ENCODE assay signal across 17 cellular contexts in genomic region chr17:78010759-78011158, GRCh38. TPM values are rescaled to one million over a fixed set of nuclear protein-coding genes. Genes with fewer than 3 reads are reported as not detected.
DNase-seq lines count a peak whose midpoint lies in the region; ATAC-seq and TF ChIP-seq lines count a peak whose summit lies in the region.
"Had no signal": no experiment of that assay in that cellular context is flagged by ENCODE, and none has a peak within 500 bp of the region (broad histone marks: within the 10 kb centered on the region; RNA-seq: fewer than 3 reads in every experiment).

No MANE protein-coding gene starts in this region.

- H3K36me3 Mint-ChIP-seq in activated T-cell treated with anti-CD3 and anti-CD28 coated beads, Interleukin-2, amount 50 U/mL, for 4 hours (ENCODE audit: insufficient read depth): peaks cover 11% of the 10 kb centered on the region
- H3K36me3 Mint-ChIP-seq in naive thymus-derived CD8-positive, alpha-beta T cell: peaks cover 0 to 72% (median 11%) of the 10 kb centered on the region in 3 donors

- POLR2A ChIA-PET in naive thymus-derived CD8-positive, alpha-beta T cell (lab: Charles Lee): interaction anchor here (1.6 to 8.0 kb wide), 2 partner anchors 54 to 468 kb away, joined by 3 to 69 read pairs; partner anchors contain the start of gene TNRC6C

- H3K9me3 Mint-ChIP-seq in activated T-cell treated with anti-CD3 and anti-CD28 coated beads, Interleukin-2, amount 50 U/mL, for 4 hours: no peaks in the 10 kb centered on the region
- H3K9me3 Mint-ChIP-seq in naive thymus-derived CD8-positive, alpha-beta T cell: no peaks in the 10 kb centered on the region
- H3K9me3 Mint-ChIP-seq: brain, nephron progenitor cell had no signal

- ATAC-seq in activated T-cell treated with anti-CD3 and anti-CD28 coated beads, Interleukin-2, amount 50 U/mL, for 4 hours: no peak
- ATAC-seq in naive thymus-derived CD8-positive, alpha-beta T cell: peak; percentile 63 to 67
- ATAC-seq: left cardiac atrium had no signal

- peak; percentile 38 for DNase-seq in activated T-cell treated with anti-CD3 and anti-CD28 coated beads, Interleukin-2, amount 50 U/mL, for 1 hour
- DNase-seq in activated T-cell treated with anti-CD3 and anti-CD28 coated beads, Interleukin-2, amount 50 U/mL, for 48 hours: no peak
- peak; percentile 56 to 64 for DNase-seq in Kasumi-1 (lab: John Stamatoyannopoulos, UW)
- peak; percentile 20 for DNase-seq in activated T-cell treated with anti-CD3 and anti-CD28 coated beads, Interleukin-2, amount 50 U/mL, for 4 hours
- DNase-seq in naive thymus-derived CD8-positive, alpha-beta T cell: peak in 7 of 10 donors; percentile 15 to 65 (median 32)
- no peak for DNase-seq in amygdala (lab: John Stamatoyannopoulos, UW)
- no peak for DNase-seq in NK-92 (lab: John Stamatoyannopoulos, UW; ENCODE audit: unreplicated experiment)
- no peak for DNase-seq in foreskin fibroblast
- DNase-seq: ACHN, DND-41, GM23248, left cardiac atrium, NCI-H146, NCI-H82, nephron progenitor cell, tibial artery had no signal

- H3K4me3 Mint-ChIP-seq in activated T-cell treated with anti-CD3 and anti-CD28 coated beads, Interleukin-2, amount 50 U/mL, for 4 hours: no peak overlapping the region
- H3K4me3 Mint-ChIP-seq in naive thymus-derived CD8-positive, alpha-beta T cell: peak overlapping the region in 6 of 10 donors; percentile 14 to 74 (median 54)
- H3K4me3 Mint-ChIP-seq: brain, nephron progenitor cell had no signal

- peaks cover 32% of the 10 kb centered on the region for H3K4me1 Mint-ChIP-seq in activated T-cell treated with anti-CD3 and anti-CD28 coated beads, Interleukin-2, amount 50 U/mL, for 4 hours (ENCODE audit: low read depth)
- H3K4me1 Mint-ChIP-seq in naive thymus-derived CD8-positive, alpha-beta T cell: peaks cover 13 to 48% (median 37%) of the 10 kb centered on the region in 4 donors

- H3K27ac Mint-ChIP-seq in naive thymus-derived CD8-positive, alpha-beta T cell: peak overlapping the region in 7 of 10 donors; percentile 49 to 85 (median 79)
- H3K27ac Mint-ChIP-seq: brain, nephron progenitor cell had no signal

- no peak overlapping the region for H3K4me3 ChIP-seq in foreskin fibroblast (ENCODE audit: low read depth in 1 of 2, low read length in 2 of 2)
- H3K4me3 ChIP-seq: GM23248, tibial artery had no signal

- TF ChIP-seq CTCF in foreskin fibroblast (IDR thresholded peaks at IDR 0.05; ENCODE audit: low read depth, low read length): no peak

- no peaks in the 10 kb centered on the region for H3K27me3 Mint-ChIP-seq in activated T-cell treated with anti-CD3 and anti-CD28 coated beads, Interleukin-2, amount 50 U/mL, for 4 hours (ENCODE audit: low read depth)
- H3K27me3 Mint-ChIP-seq in naive thymus-derived CD8-positive, alpha-beta T cell: no peaks in the 10 kb centered on the region
- H3K27me3 Mint-ChIP-seq: brain had no signal

RNA-seq across cellular contexts. Expression of gene TNRC6C, which starts 52.3 kb away (rescaled TPM):
- 10 to 100 TPM; 19.6 to 25.0 (median 20.4) TPM for total RNA-seq in activated T-cell treated with anti-CD3 and anti-CD28 coated beads, Interleukin-2, amount 50 U/mL, for 4 hours
- 100 to 1,000 TPM; 113 to 116 TPM for total RNA-seq in naive thymus-derived CD8-positive, alpha-beta T cell
- polyA plus RNA-seq in naive thymus-derived CD8-positive, alpha-beta T cell: 1 to 10 TPM; 4.9 to 8.6 (median 5.8) TPM

Comparison
In these comparisons a context has a peak if more than half of its experiments do, and no peak if none do; other contexts are left out.
1. DNase-seq: peak in activated T-cell treated with anti-CD3 and anti-CD28 coated beads, Interleukin-2, amount 50 U/mL, for 1 hour (single experiment), Kasumi-1 (2 of 2), activated T-cell treated with anti-CD3 and anti-CD28 coated beads, Interleukin-2, amount 50 U/mL, for 4 hours (single experiment) and naive thymus-derived CD8-positive, alpha-beta T cell (7 of 10); none in activated T-cell treated with anti-CD3 and anti-CD28 coated beads, Interleukin-2, amount 50 U/mL, for 48 hours (0 of 2), amygdala (0 of 56), NK-92 (single experiment) and foreskin fibroblast (0 of 2).
2. ATAC-seq: peak in naive thymus-derived CD8-positive, alpha-beta T cell (2 of 2); none in activated T-cell treated with anti-CD3 and anti-CD28 coated beads, Interleukin-2, amount 50 U/mL, for 4 hours (0 of 2).
3. RNA of gene TNRC6C, which starts 52.3 kb away (total RNA-seq): 113 to 116 TPM in naive thymus-derived CD8-positive, alpha-beta T cell; 19.6 to 25.0 TPM in activated T-cell treated with anti-CD3 and anti-CD28 coated beads, Interleukin-2, amount 50 U/mL, for 4 hours; every median in the first group is over 4 times any median in the second.